ENCODE assay signal across 26 cellular contexts in genomic region chr3:24566927-24567326, GRCh38.
"Had no signal": no experiment of that assay in that cellular context is flagged by ENCODE, and none has a peak within 500 bp of the region (broad histone marks: within the 10 kb centered on the region; RNA-seq: fewer than 3 reads in every experiment).

No MANE protein-coding gene starts in this region.

- H3K27ac Mint-ChIP-seq: memory B cell; naive thymus-derived CD4-positive, alpha-beta T cell; natural killer cell treated with Interleukin-12 subunit alpha and Interleukin-12 subunit beta and Interleukin-15 and Interleukin-18, amount 100 ng/mL, for 72 hours; stimulated activated naive B cell treated with anti-CD40 and anti-IgM and Interleukin-4, amounts not matched to agents 10 μg/mL and 1 μg/mL and 100 μg/mL, for 72 hours; stimulated activated naive CD8-positive, alpha-beta T cell treated with anti-CD3 and anti-CD28 coated beads, Interleukin-15, Interleukin-2, amounts not matched to agents 100 ng/mL and 50 ng/mL, for 24 hours had no signal

- H3K4me1 ChIP-seq: heart right ventricle, pancreas, prostate gland, thyroid gland, transverse colon, upper lobe of left lung, vagina had no signal

- H3K4me1 Mint-ChIP-seq: memory B cell; naive thymus-derived CD4-positive, alpha-beta T cell; stimulated activated naive B cell treated with anti-CD40 and anti-IgM and Interleukin-4, amounts not matched to agents 10 μg/mL and 1 μg/mL and 100 μg/mL, for 72 hours had no signal

- H3K36me3 Mint-ChIP-seq: memory B cell; naive thymus-derived CD4-positive, alpha-beta T cell; stimulated activated naive B cell treated with anti-CD40 and anti-IgM and Interleukin-4, amounts not matched to agents 10 μg/mL and 1 μg/mL and 100 μg/mL, for 72 hours had no signal

- H3K79me2 ChIP-seq: hepatocyte had no signal

- FAIRE-seq: pancreas had no signal

- H3K27me3 Mint-ChIP-seq: memory B cell; naive thymus-derived CD4-positive, alpha-beta T cell; natural killer cell treated with Interleukin-12 subunit alpha and Interleukin-12 subunit beta and Interleukin-15 and Interleukin-18, amount 100 ng/mL, for 72 hours; stimulated activated naive CD8-positive, alpha-beta T cell treated with anti-CD3 and anti-CD28 coated beads, Interleukin-15, Interleukin-2, amounts not matched to agents 100 ng/mL and 50 ng/mL, for 24 hours had no signal

- H3K27ac ChIP-seq: heart right ventricle, hepatocyte, pancreas, prostate gland, skin epidermis, thyroid gland, transverse colon, upper lobe of left lung, vagina had no signal

- H3K4me3 ChIP-seq: heart right ventricle, hepatocyte, mucosa of descending colon, pancreas, prostate gland, skin epidermis, thyroid gland, transverse colon, upper lobe of left lung, vagina had no signal

- H3K4me2 ChIP-seq: hepatocyte had no signal

- H2AFZ ChIP-seq: hepatocyte had no signal

- H3K4me3 Mint-ChIP-seq: memory B cell; naive thymus-derived CD4-positive, alpha-beta T cell; natural killer cell treated with Interleukin-12 subunit alpha and Interleukin-12 subunit beta and Interleukin-15 and Interleukin-18, amount 100 ng/mL, for 72 hours; stimulated activated naive B cell treated with anti-CD40 and anti-IgM and Interleukin-4, amounts not matched to agents 10 μg/mL and 1 μg/mL and 100 μg/mL, for 72 hours; stimulated activated naive CD8-positive, alpha-beta T cell treated with anti-CD3 and anti-CD28 coated beads, Interleukin-15, Interleukin-2, amounts not matched to agents 100 ng/mL and 50 ng/mL, for 24 hours had no signal

- H3K36me3 ChIP-seq: heart right ventricle, pancreas, prostate gland, thyroid gland, transverse colon, upper lobe of left lung, vagina had no signal

- H3K9me3 ChIP-seq: mucosa of descending colon, pancreas, prostate gland, thyroid gland, upper lobe of left lung, vagina had no signal

- H3K27me3 ChIP-seq: heart right ventricle, hepatocyte, pancreas, thyroid gland, transverse colon, upper lobe of left lung, vagina had no signal

- DNase-seq: heart right ventricle; islet precursor cell; kidney glomerular epithelial cell; left cardiac atrium; midbrain; mucosa of descending colon; naive thymus-derived CD4-positive, alpha-beta T cell; nucleus accumbens; pancreas; retina; right cardiac atrium; stimulated activated CD4-positive, alpha-beta T cell treated with anti-CD3 and anti-CD28 coated beads, Interleukin-12 subunit alpha, Interleukin-12 subunit beta, amount 100 ng/mL, for 4 hours; stimulated activated CD4-positive, alpha-beta T cell treated with anti-CD3 and anti-CD28 coated beads, Interleukin-15, amount 100 ng/mL, for 24 hours; stimulated activated CD4-positive, alpha-beta T cell treated with anti-CD3 and anti-CD28 coated beads, Interleukin-2, amount 100 ng/mL, for 24 hours; stimulated activated CD4-positive, alpha-beta T cell treated with anti-CD3 and anti-CD28 coated beads, Interleukin-4, amount 100 ng/mL, for 1 hour; stimulated activated naive B cell treated with anti-CD40 and anti-IgM and Interleukin-4, amounts not matched to agents 10 μg/mL and 1 μg/mL and 100 μg/mL, for 72 hours; thyroid gland; transverse colon had no signal
